Comparison of ENCODE assay signal across 12 cellular contexts in the genomic region with DNA sequence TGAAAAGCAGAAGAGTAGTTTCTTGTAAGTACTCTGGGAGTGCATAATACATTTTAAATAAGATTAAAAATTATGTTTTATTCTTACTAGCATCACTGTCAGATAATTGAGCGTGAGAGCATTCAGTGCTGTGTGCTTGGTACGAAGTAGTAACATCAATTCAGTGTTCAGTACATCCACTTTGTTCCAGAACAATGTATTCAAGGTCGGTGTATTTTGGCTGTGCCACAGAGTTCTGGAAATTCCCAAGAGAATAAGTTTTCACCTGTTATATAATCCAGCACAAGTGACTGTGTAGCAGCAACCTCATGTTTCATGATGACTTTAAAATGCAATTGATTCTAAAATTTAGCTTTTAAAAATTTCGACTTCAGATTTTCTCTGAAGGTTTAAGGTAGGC.
DNase-seq lines count a peak whose midpoint lies in the region; ATAC-seq, FAIRE-seq and TF ChIP-seq lines count a peak whose summit lies in the region.
"Had no signal": no experiment of that assay in that cellular context is flagged by ENCODE, and none has a peak within 500 bp of the region (broad histone marks: within the 10 kb centered on the region; RNA-seq: fewer than 3 reads in every experiment).

No MANE protein-coding gene starts in this region.

- CTCF ChIA-PET in IMR-90 (lab: Yijun Ruan, JAX), result interaction anchor here (0.6 to 1.9 kb wide), 10 partner anchors 13 to 298 kb away, joined by 3 to 5 read pairs (median 3); no protein-coding TSS in a partner anchor

- H2AK9ac ChIP-seq in IMR-90 (replicated peaks; ENCODE audit: low read depth, low read length, poor library complexity), result no peak overlapping the region

- H2AK5ac ChIP-seq in IMR-90 (ENCODE audit: low read depth, low read length), result 0 out of 2 replicates have a peak overlapping the region, but pooled peaks have one; percentile 49

- H3K79me1 ChIP-seq in IMR-90 (ENCODE audit: low read depth in 1 of 2, low read length in 2 of 2), result peaks cover 32 to 84% of the 10 kb centered on the region in 2 experiments

- POLR2A ChIA-PET in IMR-90 (lab: Charles Lee; ENCODE audit: unreplicated experiment), result no interaction called here

- H2BK15ac ChIP-seq in IMR-90 (ENCODE audit: low read depth, low read length), result no peak overlapping the region

- H3K4me1 ChIP-seq in BLaER1 treated with 17β-estradiol and CSF1 and Interleukin-3, amounts not matched to agents 10 nM and 100 nM, result peaks cover 46 to 62% (median 57%) of the 10 kb centered on the region in 10 experiments
- peaks cover 16% of the 10 kb centered on the region for H3K4me1 ChIP-seq in IMR-90 (ENCODE audit: control insufficient read depth, insufficient read depth, low read length)
- peaks cover 38 to 55% (median 49%) of the 10 kb centered on the region in 3 donors for H3K4me1 ChIP-seq in pancreas
- peaks cover 33% of the 10 kb centered on the region for H3K4me1 ChIP-seq in lower lobe of right lung

- no peaks in the 10 kb centered on the region for H3K9me3 ChIP-seq in BLaER1 treated with 17β-estradiol and CSF1 and Interleukin-3, amounts not matched to agents 10 nM and 100 nM (replicated peaks in 1 of 11)
- H3K9me3 ChIP-seq in IMR-90 (ENCODE audit: control insufficient read depth, insufficient read depth, low read length) (no peaks in the 10 kb centered on the region), pancreas (no peaks in the 10 kb centered on the region), lower lobe of right lung (no peaks in the 10 kb centered on the region)
- H3K9me3 ChIP-seq: thoracic aorta had no signal

- intact Hi-C loops in IMR-90 (cut with micrococcal nuclease), result loop anchor here (2.0 to 10.0 kb wide), 5 partner anchors 123 to 334 kb away; partner anchors contain the start of gene IGF1R
- intact Hi-C loops in pancreas (cut with DNase I), result loop anchor here in 2 of 3 donors (10.0 kb wide), 2 partner anchors 114 to 276 kb away; no protein-coding TSS in a partner anchor
- intact Hi-C loops in lower lobe of right lung (cut with DNase I), result no loop called here

- no peak overlapping the region for H4K8ac ChIP-seq in IMR-90 (ENCODE audit: low read depth in 2 of 2, low read length in 2 of 2)

- FAIRE-seq in pancreas (lab: Jason Lieb, UNC), result no peak
- FAIRE-seq: bronchial epithelial cell had no signal

- TF ChIP-seq CTCF in IMR-90 (conservative IDR thresholded peaks at IDR 0.05; ENCODE audit: low read depth, low read length) (no peak), pancreas (IDR thresholded peaks at IDR 0.05) (no peak), lower lobe of right lung (IDR thresholded peaks at IDR 0.05) (no peak)

- H3K27me3 ChIP-seq in BLaER1 treated with 17β-estradiol and CSF1 and Interleukin-3, amounts not matched to agents 10 nM and 100 nM, result no peaks in the 10 kb centered on the region
- no peaks in the 10 kb centered on the region for H3K27me3 ChIP-seq in IMR-90 (ENCODE audit: control insufficient read depth, insufficient read depth, low read length)
- no peaks in the 10 kb centered on the region for H3K27me3 ChIP-seq in pancreas
- H3K27me3 ChIP-seq in lower lobe of right lung (ENCODE audit: low read depth), result no peaks in the 10 kb centered on the region
- H3K27me3 ChIP-seq: hepatocyte had no signal

- peaks cover 0 to 12% (median 0%) of the 10 kb centered on the region in 11 experiments; a peak in 3 of 22 replicates for H3K36me3 ChIP-seq in BLaER1 treated with 17β-estradiol and CSF1 and Interleukin-3, amounts not matched to agents 10 nM and 100 nM
- H3K36me3 ChIP-seq in IMR-90 (ENCODE audit: control insufficient read depth, insufficient read depth, low read length), result peaks cover 3% of the 10 kb centered on the region; the same call in 1 of the 2 replicates
- H3K36me3 ChIP-seq in pancreas, result no peaks in the 10 kb centered on the region
- no peaks in the 10 kb centered on the region for H3K36me3 ChIP-seq in lower lobe of right lung
- H3K36me3 ChIP-seq: thoracic aorta had no signal

- TF ChIP-seq POLR2A in IMR-90 (IDR thresholded peaks at IDR 0.05; ENCODE audit: low read depth, low read length), result no peak

- H3K23ac ChIP-seq in IMR-90 (ENCODE audit: low read depth, low read length), result no peak overlapping the region

- H3K9ac ChIP-seq in BLaER1 treated with 17β-estradiol and CSF1 and Interleukin-3, amounts not matched to agents 10 nM and 100 nM, result peak overlapping the region in 2 of 11 experiments; percentile 3 to 24; a peak in 1 of 22 replicates
- H3K9ac ChIP-seq in IMR-90 (ENCODE audit: low read depth, low read length), result no peak overlapping the region

- in situ Hi-C loops in IMR-90 (cut with MboI; ENCODE audit: low sequenced_read_pairs), result loop anchor here (25.0 kb wide), 1 partner anchor 133 kb away; no protein-coding TSS in a partner anchor

- no TSS peak for BruUV-seq in IMR-90 (replicated peaks; lab: Mats Ljungman, UMichigan)

- H3K4me3 ChIP-seq in BLaER1 treated with 17β-estradiol and CSF1 and Interleukin-3, amounts not matched to agents 10 nM and 100 nM, result no peak overlapping the region
- H3K4me3 ChIP-seq in IMR-90 (ENCODE audit: insufficient read depth, low read depth, low read length) (no peak overlapping the region), pancreas (no peak overlapping the region), lower lobe of right lung (no peak overlapping the region)
- H3K4me3 ChIP-seq: hepatocyte, thoracic aorta had no signal

- no peak overlapping the region for H2BK120ac ChIP-seq in IMR-90 (ENCODE audit: low read depth, low read length)

- peaks cover 59 to 100% (median 98%) of the 10 kb centered on the region in 11 experiments for H4K20me1 ChIP-seq in BLaER1 treated with 17β-estradiol and CSF1 and Interleukin-3, amounts not matched to agents 10 nM and 100 nM
- peaks cover 70% of the 10 kb centered on the region for H4K20me1 ChIP-seq in IMR-90 (ENCODE audit: insufficient read depth, low read length)

- H2BK20ac ChIP-seq in IMR-90 (ENCODE audit: low read depth, low read length), result no peak overlapping the region

- H2AFZ ChIP-seq in IMR-90 (replicated peaks; ENCODE audit: low read length, poor library complexity), result no peak overlapping the region
- H2AFZ ChIP-seq: hepatocyte had no signal

- H3K9me1 ChIP-seq in IMR-90 (ENCODE audit: insufficient read depth, low read length), result peaks cover 23% of the 10 kb centered on the region

- no peak overlapping the region for H4K5ac ChIP-seq in IMR-90 (ENCODE audit: low read depth, low read length)

- no peak overlapping the region for H3K27ac ChIP-seq in BLaER1 treated with 17β-estradiol and CSF1 and Interleukin-3, amounts not matched to agents 10 nM and 100 nM
- H3K27ac ChIP-seq in IMR-90 (ENCODE audit: insufficient read depth, low read length) (no peak overlapping the region), caudate nucleus (ENCODE audit: low read depth, low read length) (peak overlapping the region; percentile 86), pancreas (peak overlapping the region in 3 of 4 donors; percentile 10 to 61 (median 19)), lower lobe of right lung (no peak overlapping the region)
- H3K27ac ChIP-seq: hepatocyte had no signal

- ATAC-seq in IMR-90 (ENCODE audit: low read depth), result no peak
- ATAC-seq in pancreas, result peak; percentile 48 to 63 (median 54)
- no peak for ATAC-seq in lower lobe of right lung

- no peak overlapping the region for H3K56ac ChIP-seq in IMR-90 (ENCODE audit: extremely low read depth, insufficient read depth, low read length)

- no peak for TF ChIP-seq RAD21 in IMR-90 (IDR thresholded peaks at IDR 0.05; ENCODE audit: low read length)

- H4K91ac ChIP-seq in IMR-90 (ENCODE audit: insufficient read depth, low read depth, low read length), result no peak overlapping the region

- H3K4ac ChIP-seq in IMR-90 (ENCODE audit: low read depth, low read length), result no peak overlapping the region

- dilution Hi-C loops in IMR-90 (cut with HindIII; ENCODE audit: low sequenced_read_pairs, unreplicated experiment), result no loop called here

- no CpG with 5 or more reads among the region's 4 CpGs for WGBS in IMR-90 (ENCODE audit: extremely low coverage in 2 of 2, insufficient read length in 1 of 2), 2 experiments
- WGBS in pancreas, 2 donors, result 33 to 47% methylated on average over 4 of the region's 4 CpGs

- no peak for DNase-seq in IMR-90
- peak in 5 of 61 donors; percentile 4 to 63 (median 32) for DNase-seq in caudate nucleus (lab: John Stamatoyannopoulos, UW)
- no peak for DNase-seq in pancreas
- DNase-seq in activated CD4-positive, alpha-beta T cell treated with anti-CD3 and anti-CD28 coated beads for 4 hours, result no peak
- no peak for DNase-seq in lower lobe of right lung
- DNase-seq in AG20443 (ENCODE audit: low spot score), result no peak
- DNase-seq in dedifferentiated amniotic fluid mesenchymal stem cell (ENCODE audit: extremely low spot score), result no peak
- DNase-seq: DMS79 had no signal

- no peak overlapping the region for H3K14ac ChIP-seq in IMR-90 (replicated peaks; ENCODE audit: low read depth, low read length)

- no peak overlapping the region for H2BK5ac ChIP-seq in IMR-90 (ENCODE audit: low read depth, low read length, poor library complexity, severe bottlenecking)

- H3K18ac ChIP-seq in IMR-90 (ENCODE audit: low read depth, low read length), result no peak overlapping the region

- H3K4me2 ChIP-seq in BLaER1 treated with 17β-estradiol and CSF1 and Interleukin-3, amounts not matched to agents 10 nM and 100 nM, result peak overlapping the region in 10 of 11 experiments; percentile 36 to 96 (median 87); a peak in 16 of 22 replicates
- no peak overlapping the region for H3K4me2 ChIP-seq in IMR-90 (ENCODE audit: low read depth, low read length)

TF ChIP-seq in IMR-90, 13 proteins besides CTCF, POLR2A, EP300 and RAD21 (continues in another document):
- TF ChIP-seq FOS (IDR thresholded peaks at IDR 0.05; ENCODE audit: low read depth, low read length) (no peak), MAZ (IDR thresholded peaks at IDR 0.05; ENCODE audit: borderline replicate concordance, low read depth, low read length) (no peak), BHLHE40 (IDR thresholded peaks at IDR 0.05; ENCODE audit: low read depth, low read length) (no peak), RFX5 (IDR thresholded peaks at IDR 0.05; ENCODE audit: low read depth, low read length) (no peak), MAFK (IDR thresholded peaks at IDR 0.05; ENCODE audit: low read depth, low read length) (no peak), NFE2L2 (IDR thresholded peaks at IDR 0.05; ENCODE audit: low read depth, low read length) (no peak), CEBPB (IDR thresholded peaks at IDR 0.05; ENCODE audit: low read depth, low read length) (no peak), RCOR1 (IDR thresholded peaks at IDR 0.05; ENCODE audit: insufficient replicate concordance, low read length) (no peak), SMC3 (IDR thresholded peaks at IDR 0.05; ENCODE audit: low read depth, low read length) (no peak), CHD1 (IDR thresholded peaks at IDR 0.05; ENCODE audit: low read depth, low read length) (no peak)
- TF ChIP-seq, protein P1, sequence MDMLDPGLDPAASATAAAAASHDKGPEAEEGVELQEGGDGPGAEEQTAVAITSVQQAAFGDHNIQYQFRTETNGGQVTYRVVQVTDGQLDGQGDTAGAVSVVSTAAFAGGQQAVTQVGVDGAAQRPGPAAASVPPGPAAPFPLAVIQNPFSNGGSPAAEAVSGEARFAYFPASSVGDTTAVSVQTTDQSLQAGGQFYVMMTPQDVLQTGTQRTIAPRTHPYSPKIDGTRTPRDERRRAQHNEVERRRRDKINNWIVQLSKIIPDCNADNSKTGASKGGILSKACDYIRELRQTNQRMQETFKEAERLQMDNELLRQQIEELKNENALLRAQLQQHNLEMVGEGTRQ (IDR thresholded peaks at IDR 0.05; ENCODE audit: low read depth, low read length), result no peak

Comparison
In these comparisons a context has a peak if more than half of its experiments do, and no peak if none do; other contexts are left out.
1. H3K27ac ChIP-seq: peak in caudate nucleus (single experiment) and pancreas (3 of 4); none in BLaER1 treated with 17β-estradiol and CSF1 and Interleukin-3, amounts not matched to agents 10 nM and 100 nM (0 of 11), IMR-90 (single experiment) and lower lobe of right lung (single experiment).
2. ATAC-seq: peak in pancreas (4 of 4); none in IMR-90 (single experiment) and lower lobe of right lung (0 of 2).